9 cellular contexts compared by ENCODE assay signal in the genomic region with DNA sequence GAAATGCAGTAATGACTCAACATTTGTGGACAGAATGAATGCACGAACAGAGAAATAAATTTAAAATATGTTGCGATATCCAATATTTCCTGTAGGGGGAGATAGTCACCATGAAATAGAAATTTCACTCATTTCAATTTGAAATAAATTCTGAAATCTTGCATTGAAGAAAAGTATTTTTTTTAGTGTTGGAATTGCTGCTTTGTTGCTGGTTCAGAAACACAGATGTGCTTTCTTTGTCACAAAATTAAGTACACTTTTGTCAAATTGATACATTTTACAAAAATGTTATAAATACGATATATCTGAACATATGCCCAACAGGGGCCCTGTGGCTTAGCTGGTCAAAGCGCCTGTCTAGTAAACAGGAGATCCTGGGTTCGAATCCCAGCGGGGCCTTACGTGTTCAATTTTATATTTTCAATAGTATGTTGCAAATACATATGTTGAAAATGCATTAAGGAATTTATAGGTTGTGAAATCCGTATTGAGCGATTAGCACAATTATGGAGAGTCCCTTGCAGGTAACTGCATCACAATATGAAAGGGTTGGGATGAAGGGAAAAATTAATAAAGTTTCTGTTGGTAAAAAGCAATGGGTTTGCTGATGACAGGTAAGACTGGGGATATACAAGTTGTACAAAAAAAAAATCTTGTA.
DNase-seq lines count a peak whose midpoint lies in the region; ATAC-seq lines count a peak whose summit lies in the region.
"Had no signal": no experiment of that assay in that cellular context is flagged by ENCODE, and none has a peak within 500 bp of the region (broad histone marks: within the 10 kb centered on the region; RNA-seq: fewer than 3 reads in every experiment).

No MANE protein-coding gene starts in this region.

- DNase-seq in NCI-H1436 (lab: John Stamatoyannopoulos, UW) (peak; percentile 52), NCI-H1436 treated with DMSO at 0.1 percent for 48 hours (lab: John Stamatoyannopoulos, UW) (no peak), RPMI7951 (ENCODE audit: low read depth) (peak; percentile 39), cerebellum (ENCODE audit: low spot score) (peak; percentile 31), midbrain (lab: John Stamatoyannopoulos, UW) (peak; percentile 68), HPDE6-E6E7 (ENCODE audit: extremely low spot score) (no peak)

- no peaks in the 10 kb centered on the region for H3K9me3 ChIP-seq in HUES64 (ENCODE audit: insufficient read depth, low read depth, low read length)
- H3K9me3 ChIP-seq: BLaER1 treated with 17β-estradiol and CSF1 and Interleukin-3, amounts not matched to agents 10 nM and 100 nM had no signal

- no peaks in the 10 kb centered on the region for H3K36me3 ChIP-seq in HUES64 (ENCODE audit: insufficient read depth, low read length)
- H3K36me3 ChIP-seq: BLaER1 treated with 17β-estradiol and CSF1 and Interleukin-3, amounts not matched to agents 10 nM and 100 nM had no signal

- H3K27me3 ChIP-seq in HUES64 (ENCODE audit: insufficient read depth, low read length), result no peaks in the 10 kb centered on the region

- H3K9ac ChIP-seq in HUES64 (ENCODE audit: low read depth, low read length), result no peak overlapping the region
- H3K9ac ChIP-seq: BLaER1 treated with 17β-estradiol and CSF1 and Interleukin-3, amounts not matched to agents 10 nM and 100 nM had no signal

- no peak for ATAC-seq in GM18861 (IDR thresholded peaks at IDR 0.05; ENCODE audit: unreplicated experiment)

- H3K4me1 ChIP-seq in HUES64 (ENCODE audit: insufficient read depth, low read length), result peaks cover 13% of the 10 kb centered on the region

- H3K4me3 ChIP-seq in HUES64 (ENCODE audit: low read length), result peak overlapping the region; percentile 5; the same call in 1 of the 2 replicates
- H3K4me3 ChIP-seq: BLaER1 treated with 17β-estradiol and CSF1 and Interleukin-3, amounts not matched to agents 10 nM and 100 nM had no signal

- 29% methylated on average over 9 of the region's 9 CpGs for WGBS in HUES64

- H3K27ac ChIP-seq in HUES64 (ENCODE audit: low read depth, low read length), result no peak overlapping the region
- H3K27ac ChIP-seq: BLaER1 treated with 17β-estradiol and CSF1 and Interleukin-3, amounts not matched to agents 10 nM and 100 nM had no signal

Comparison
In these comparisons a context has a peak if more than half of its experiments do, and no peak if none do; other contexts are left out.
1. DNase-seq: peak in NCI-H1436 (single experiment), RPMI7951 (single experiment), cerebellum (single experiment) and midbrain (single experiment); none in NCI-H1436 treated with DMSO at 0.1 percent for 48 hours (single experiment) and HPDE6-E6E7 (single experiment).